In the genomic region with DNA sequence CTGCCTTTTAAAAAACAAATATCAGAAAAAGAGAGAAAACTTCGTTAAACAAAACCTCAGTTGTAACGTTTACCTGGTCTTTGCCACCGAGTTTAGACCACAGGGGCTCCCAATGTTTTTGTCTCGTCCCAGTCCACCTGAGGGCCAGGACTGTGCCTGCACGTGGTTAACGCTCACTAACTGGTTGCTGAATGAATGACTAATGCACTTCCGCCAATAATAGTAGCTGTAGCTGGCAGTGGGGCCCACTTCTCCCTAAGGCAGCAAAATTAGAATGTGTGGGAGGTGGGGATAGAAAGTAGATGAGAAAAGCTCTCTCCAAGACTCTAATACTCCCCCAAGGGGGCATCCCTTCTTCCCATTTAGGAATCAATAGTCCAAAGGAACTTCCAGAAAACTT, we compare ENCODE assay signal across 1 cellular context.
TF ChIP-seq lines count a peak whose summit lies in the region.

No MANE protein-coding gene starts in this region.

TF ChIP-seq in SK-N-SH, 30 proteins besides CTCF, POLR2A, EP300 and RAD21 (continued from another document):
- TF ChIP-seq SMC3 (IDR thresholded peaks at IDR 0.05; ENCODE audit: low read depth, low read length), result no peak
- TF ChIP-seq, protein P1, sequence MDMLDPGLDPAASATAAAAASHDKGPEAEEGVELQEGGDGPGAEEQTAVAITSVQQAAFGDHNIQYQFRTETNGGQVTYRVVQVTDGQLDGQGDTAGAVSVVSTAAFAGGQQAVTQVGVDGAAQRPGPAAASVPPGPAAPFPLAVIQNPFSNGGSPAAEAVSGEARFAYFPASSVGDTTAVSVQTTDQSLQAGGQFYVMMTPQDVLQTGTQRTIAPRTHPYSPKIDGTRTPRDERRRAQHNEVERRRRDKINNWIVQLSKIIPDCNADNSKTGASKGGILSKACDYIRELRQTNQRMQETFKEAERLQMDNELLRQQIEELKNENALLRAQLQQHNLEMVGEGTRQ (IDR thresholded peaks at IDR 0.05; ENCODE audit: borderline replicate concordance, low read depth, low read length), result no peak
- TF ChIP-seq, protein P2, sequence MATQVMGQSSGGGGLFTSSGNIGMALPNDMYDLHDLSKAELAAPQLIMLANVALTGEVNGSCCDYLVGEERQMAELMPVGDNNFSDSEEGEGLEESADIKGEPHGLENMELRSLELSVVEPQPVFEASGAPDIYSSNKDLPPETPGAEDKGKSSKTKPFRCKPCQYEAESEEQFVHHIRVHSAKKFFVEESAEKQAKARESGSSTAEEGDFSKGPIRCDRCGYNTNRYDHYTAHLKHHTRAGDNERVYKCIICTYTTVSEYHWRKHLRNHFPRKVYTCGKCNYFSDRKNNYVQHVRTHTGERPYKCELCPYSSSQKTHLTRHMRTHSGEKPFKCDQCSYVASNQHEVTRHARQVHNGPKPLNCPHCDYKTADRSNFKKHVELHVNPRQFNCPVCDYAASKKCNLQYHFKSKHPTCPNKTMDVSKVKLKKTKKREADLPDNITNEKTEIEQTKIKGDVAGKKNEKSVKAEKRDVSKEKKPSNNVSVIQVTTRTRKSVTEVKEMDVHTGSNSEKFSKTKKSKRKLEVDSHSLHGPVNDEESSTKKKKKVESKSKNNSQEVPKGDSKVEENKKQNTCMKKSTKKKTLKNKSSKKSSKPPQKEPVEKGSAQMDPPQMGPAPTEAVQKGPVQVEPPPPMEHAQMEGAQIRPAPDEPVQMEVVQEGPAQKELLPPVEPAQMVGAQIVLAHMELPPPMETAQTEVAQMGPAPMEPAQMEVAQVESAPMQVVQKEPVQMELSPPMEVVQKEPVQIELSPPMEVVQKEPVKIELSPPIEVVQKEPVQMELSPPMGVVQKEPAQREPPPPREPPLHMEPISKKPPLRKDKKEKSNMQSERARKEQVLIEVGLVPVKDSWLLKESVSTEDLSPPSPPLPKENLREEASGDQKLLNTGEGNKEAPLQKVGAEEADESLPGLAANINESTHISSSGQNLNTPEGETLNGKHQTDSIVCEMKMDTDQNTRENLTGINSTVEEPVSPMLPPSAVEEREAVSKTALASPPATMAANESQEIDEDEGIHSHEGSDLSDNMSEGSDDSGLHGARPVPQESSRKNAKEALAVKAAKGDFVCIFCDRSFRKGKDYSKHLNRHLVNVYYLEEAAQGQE (IDR thresholded peaks at IDR 0.05; ENCODE audit: low read depth, low read length), result no peak
- no peak for TF ChIP-seq ELF1 (IDR thresholded peaks at IDR 0.05)
- TF ChIP-seq TCF12 (IDR thresholded peaks at IDR 0.05), result no peak
- TF ChIP-seq FOXJ3 (CRISPR knock-in tag; IDR thresholded peaks at IDR 0.05), result no peak
- TF ChIP-seq, protein P3, sequence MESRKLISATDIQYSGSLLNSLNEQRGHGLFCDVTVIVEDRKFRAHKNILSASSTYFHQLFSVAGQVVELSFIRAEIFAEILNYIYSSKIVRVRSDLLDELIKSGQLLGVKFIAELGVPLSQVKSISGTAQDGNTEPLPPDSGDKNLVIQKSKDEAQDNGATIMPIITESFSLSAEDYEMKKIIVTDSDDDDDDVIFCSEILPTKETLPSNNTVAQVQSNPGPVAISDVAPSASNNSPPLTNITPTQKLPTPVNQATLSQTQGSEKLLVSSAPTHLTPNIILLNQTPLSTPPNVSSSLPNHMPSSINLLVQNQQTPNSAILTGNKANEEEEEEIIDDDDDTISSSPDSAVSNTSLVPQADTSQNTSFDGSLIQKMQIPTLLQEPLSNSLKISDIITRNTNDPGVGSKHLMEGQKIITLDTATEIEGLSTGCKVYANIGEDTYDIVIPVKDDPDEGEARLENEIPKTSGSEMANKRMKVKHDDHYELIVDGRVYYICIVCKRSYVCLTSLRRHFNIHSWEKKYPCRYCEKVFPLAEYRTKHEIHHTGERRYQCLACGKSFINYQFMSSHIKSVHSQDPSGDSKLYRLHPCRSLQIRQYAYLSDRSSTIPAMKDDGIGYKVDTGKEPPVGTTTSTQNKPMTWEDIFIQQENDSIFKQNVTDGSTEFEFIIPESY (IDR thresholded peaks at IDR 0.05; ENCODE audit: borderline replicate concordance, low read depth), result no peak
- no peak for TF ChIP-seq MXI1 (IDR thresholded peaks at IDR 0.05; ENCODE audit: low read depth, low read length)
- TF ChIP-seq, protein P4, sequence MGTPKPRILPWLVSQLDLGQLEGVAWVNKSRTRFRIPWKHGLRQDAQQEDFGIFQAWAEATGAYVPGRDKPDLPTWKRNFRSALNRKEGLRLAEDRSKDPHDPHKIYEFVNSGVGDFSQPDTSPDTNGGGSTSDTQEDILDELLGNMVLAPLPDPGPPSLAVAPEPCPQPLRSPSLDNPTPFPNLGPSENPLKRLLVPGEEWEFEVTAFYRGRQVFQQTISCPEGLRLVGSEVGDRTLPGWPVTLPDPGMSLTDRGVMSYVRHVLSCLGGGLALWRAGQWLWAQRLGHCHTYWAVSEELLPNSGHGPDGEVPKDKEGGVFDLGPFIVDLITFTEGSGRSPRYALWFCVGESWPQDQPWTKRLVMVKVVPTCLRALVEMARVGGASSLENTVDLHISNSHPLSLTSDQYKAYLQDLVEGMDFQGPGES (IDR thresholded peaks at IDR 0.05; ENCODE audit: low read depth, low read length), result no peak
TF ChIP-seq in SK-N-SH: peak in this region for 0.
